Comparison of ENCODE assay signal across 8 cellular contexts in the genomic region with DNA sequence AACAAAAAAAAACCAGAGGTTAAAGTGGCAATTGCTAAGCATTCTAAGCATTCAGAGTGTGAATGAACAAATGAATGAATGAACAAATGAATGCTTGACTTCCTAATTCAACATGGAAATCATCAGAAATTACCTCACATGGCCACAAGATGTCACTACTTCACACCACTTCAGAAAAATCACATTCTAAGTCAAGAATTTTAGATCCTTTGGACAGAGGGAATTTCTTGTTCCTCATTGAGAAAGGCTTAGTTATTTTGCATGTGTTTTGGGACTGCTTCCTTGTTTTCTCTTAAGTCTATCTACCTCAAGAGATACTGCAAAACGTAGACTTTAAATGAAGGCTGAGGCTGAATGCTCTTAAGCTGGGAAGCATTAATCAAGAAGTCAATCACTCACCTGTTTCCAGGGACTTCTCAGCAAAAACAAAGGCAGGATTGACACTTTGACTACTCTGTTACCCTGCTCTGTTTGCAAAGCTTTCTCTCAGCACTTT.
DNase-seq lines count a peak whose midpoint lies in the region; ATAC-seq, FAIRE-seq and TF ChIP-seq lines count a peak whose summit lies in the region.
"Had no signal": no experiment of that assay in that cellular context is flagged by ENCODE, and none has a peak within 500 bp of the region (broad histone marks: within the 10 kb centered on the region; RNA-seq: fewer than 3 reads in every experiment).

No MANE protein-coding gene starts in this region.

- peak overlapping the region; percentile 61 for H3K27ac Mint-ChIP-seq in type B pancreatic cell
- H3K27ac Mint-ChIP-seq in activated CD4-positive, alpha-beta memory T cell treated with anti-CD3 and anti-CD28 coated beads, Interleukin-2, amount 10 ng/mL, durations not matched to agents 7 days and 5 days, result no peak overlapping the region
- H3K27ac Mint-ChIP-seq: activated naive CD4-positive, alpha-beta T cell treated with anti-CD3 and anti-CD28 coated beads, Interleukin-2, amount 50 U/mL, for 24 hours had no signal

- H3K4me1 Mint-ChIP-seq in type B pancreatic cell (ENCODE audit: unreplicated experiment), result peaks cover 17% of the 10 kb centered on the region
- H3K4me1 Mint-ChIP-seq in activated CD4-positive, alpha-beta memory T cell treated with anti-CD3 and anti-CD28 coated beads, Interleukin-2, amount 10 ng/mL, durations not matched to agents 7 days and 5 days, result no peaks in the 10 kb centered on the region
- H3K4me1 Mint-ChIP-seq: activated naive CD4-positive, alpha-beta T cell treated with anti-CD3 and anti-CD28 coated beads, Interleukin-2, amount 50 U/mL, for 24 hours had no signal

- in situ Hi-C loops in K562 (cut with MboI), result loop anchor here (10.0 kb wide), 1 partner anchor 443 kb away; the partner anchor contains the start of gene CDKAL1

- H3K36me3 Mint-ChIP-seq in type B pancreatic cell, result no peaks in the 10 kb centered on the region
- H3K36me3 Mint-ChIP-seq in activated CD4-positive, alpha-beta memory T cell treated with anti-CD3 and anti-CD28 coated beads, Interleukin-2, amount 10 ng/mL, durations not matched to agents 7 days and 5 days (ENCODE audit: low read depth), result no peaks in the 10 kb centered on the region
- H3K36me3 Mint-ChIP-seq: activated naive CD4-positive, alpha-beta T cell treated with anti-CD3 and anti-CD28 coated beads, Interleukin-2, amount 50 U/mL, for 24 hours had no signal

- H3K36me3 ChIP-seq in K562 (ENCODE audit: control insufficient read depth, insufficient read depth, low read length) (no peaks in the 10 kb centered on the region), keratinocyte (ENCODE audit: control insufficient read depth in 2 of 2, extremely low read depth in 1 of 2, insufficient read depth in 2 of 2, low read length in 2 of 2) (no peaks in the 10 kb centered on the region)

- H3K4me1 ChIP-seq in K562 (replicated peaks in 1 of 2; ENCODE audit: control insufficient read depth in 2 of 2, insufficient read depth in 2 of 2, low read length in 2 of 2), result no peaks in the 10 kb centered on the region
- H3K4me1 ChIP-seq in keratinocyte (ENCODE audit: control insufficient read depth, extremely low read depth, insufficient read depth, low read length), result no peaks in the 10 kb centered on the region

- peaks cover 4% of the 10 kb centered on the region for H3K9me3 Mint-ChIP-seq in type B pancreatic cell
- H3K9me3 Mint-ChIP-seq in activated CD4-positive, alpha-beta memory T cell treated with anti-CD3 and anti-CD28 coated beads, Interleukin-2, amount 10 ng/mL, durations not matched to agents 7 days and 5 days, result no peaks in the 10 kb centered on the region
- H3K9me3 Mint-ChIP-seq: activated naive CD4-positive, alpha-beta T cell treated with anti-CD3 and anti-CD28 coated beads, Interleukin-2, amount 50 U/mL, for 24 hours had no signal

- BruUV-seq in K562 (replicated peaks; lab: Mats Ljungman, UMichigan), result no TSS peak

- H4K20me1 ChIP-seq in K562 (replicated peaks; ENCODE audit: control insufficient read depth, insufficient read depth, low read length), result no peaks in the 10 kb centered on the region
- H4K20me1 ChIP-seq in keratinocyte (ENCODE audit: control insufficient read depth, extremely low read depth, insufficient read depth, low read length), result no peaks in the 10 kb centered on the region

- WGBS in K562 (ENCODE audit: insufficient coverage, low coverage, missing lambda C conversion rate), result 0% methylated on average over 1 of the region's 1 CpG

- H3K27me3 ChIP-seq in K562 (ENCODE audit: control insufficient read depth in 2 of 2, insufficient read depth in 2 of 2, low read length in 2 of 2), result no peaks in the 10 kb centered on the region
- H3K27me3 ChIP-seq in keratinocyte (ENCODE audit: control insufficient read depth, extremely low read depth, insufficient read depth, low read length), result no peaks in the 10 kb centered on the region

- CTCF ChIA-PET in K562 (lab: Yijun Ruan, JAX; ENCODE audit: low intra/inter-chr PET ratio), result interaction anchor here (0.5 to 2.1 kb wide), 4 partner anchors 437 to 1653 kb away, joined by 3 to 16 read pairs (median 4); no protein-coding TSS in a partner anchor
- CTCF ChIA-PET in activated CD4-positive, alpha-beta memory T cell treated with anti-CD3 and anti-CD28 coated beads, Interleukin-2, amount 10 ng/mL, durations not matched to agents 7 days and 5 days (lab: Charles Lee), result interaction anchor here (0.9 to 4.4 kb wide), 14 partner anchors 11 to 438 kb away, joined by 3 to 37 read pairs (median 4); no protein-coding TSS in a partner anchor

- TF ChIP-seq EP300 in K562 (IDR thresholded peaks at IDR 0.05; ENCODE audit: low read length), result no peak

- FAIRE-seq in K562 (lab: Jason Lieb, UNC) (peak; percentile 94), keratinocyte (lab: Jason Lieb, UNC) (peak; percentile 90)

- ATAC-seq in HG02759 (IDR thresholded peaks at IDR 0.05; ENCODE audit: unreplicated experiment) (peak; percentile 65), K562 (peak; percentile 66)

- intact Hi-C loops in K562 (cut with micrococcal nuclease), result loop anchor here (1.0 to 10.0 kb wide), 6 partner anchors 34 to 1503 kb away; partner anchors contain the start of genes E2F3, MBOAT1 and SOX4

- H3K9ac ChIP-seq in K562 (ENCODE audit: insufficient read depth in 1 of 2, low read depth in 2 of 2, low read length in 2 of 2) (no peak overlapping the region), keratinocyte (ENCODE audit: control insufficient read depth, extremely low read depth, insufficient read depth, low read length) (no peak overlapping the region)

- DNase-seq in GDM1 (lab: John Stamatoyannopoulos, UW) (peak; percentile 34), NCI-H345 (lab: John Stamatoyannopoulos, UW) (peak; percentile 52), K562 (ENCODE audit: extremely low read depth in 1 of 4, low spot score in 3 of 4) (peak; percentile 39 to 69 (median 44)), keratinocyte (ENCODE audit: low read depth, low spot score) (no peak), type B pancreatic cell (ENCODE audit: extremely low spot score, unreplicated experiment) (no peak)
- DNase-seq in activated CD4-positive, alpha-beta memory T cell treated with anti-CD3 and anti-CD28 coated beads, Interleukin-2, amount 10 ng/mL, durations not matched to agents 7 days and 5 days, result no peak

- TF ChIP-seq CTCF in K562 (IDR thresholded peaks at IDR 0.05 in 2 of 3, conservative IDR thresholded peaks at IDR 0.05 in 1 of 3; ENCODE audit: insufficient read depth in 2 of 3, low read depth in 1 of 3, low read length in 3 of 3) (peak; percentile 59 to 85 (median 69); a peak in 5 of 6 replicates), keratinocyte (optimal IDR thresholded peaks at IDR 0.05 in 1 of 3, IDR thresholded peaks at IDR 0.05 in 1 of 3, conservative IDR thresholded peaks at IDR 0.05 in 1 of 3; ENCODE audit: extremely low read depth in 1 of 3, insufficient read depth in 2 of 3, low read length in 3 of 3) (peak in 2 of 3 experiments; percentile 47 to 51), type B pancreatic cell (conservative IDR thresholded peaks at IDR 0.05) (peak; percentile 86)

- H3K4me3 ChIP-seq in K562 (no peak overlapping the region), keratinocyte (ENCODE audit: control insufficient read depth in 2 of 3, extremely low read depth in 1 of 3, insufficient read depth in 2 of 3, low read depth in 1 of 3, low read length in 3 of 3) (no peak overlapping the region)

- peak; percentile 83 to 95 for TF ChIP-seq RAD21 in K562 (CRISPR knock-in tag; conservative IDR thresholded peaks at IDR 0.05 in 1 of 2, IDR thresholded peaks at IDR 0.05 in 1 of 2)

- H3K79me2 ChIP-seq in K562 (ENCODE audit: control insufficient read depth, insufficient read depth, low read length) (no peaks in the 10 kb centered on the region), keratinocyte (ENCODE audit: control insufficient read depth, insufficient read depth, low read length) (no peaks in the 10 kb centered on the region)

- H3K9me3 ChIP-seq in K562 (replicated peaks; ENCODE audit: control insufficient read depth, insufficient read depth, low read depth, low read length) (no peaks in the 10 kb centered on the region; the same call in 1 of the 2 replicates), keratinocyte (ENCODE audit: control insufficient read depth, low read depth, low read length) (no peaks in the 10 kb centered on the region)

- H3K4me2 ChIP-seq in K562 (ENCODE audit: insufficient read depth, low read length) (no peak overlapping the region), keratinocyte (ENCODE audit: control insufficient read depth, extremely low read depth, insufficient read depth, low read depth, low read length) (no peak overlapping the region)

- TF ChIP-seq POLR2A in K562 (conservative IDR thresholded peaks at IDR 0.05), result no peak

- H2AFZ ChIP-seq in K562 (ENCODE audit: low read depth, low read length) (no peak overlapping the region), keratinocyte (ENCODE audit: control insufficient read depth, low read length) (no peak overlapping the region)

- H3K27me3 Mint-ChIP-seq in type B pancreatic cell, result no peaks in the 10 kb centered on the region
- H3K27me3 Mint-ChIP-seq in activated CD4-positive, alpha-beta memory T cell treated with anti-CD3 and anti-CD28 coated beads, Interleukin-2, amount 10 ng/mL, durations not matched to agents 7 days and 5 days, result no peaks in the 10 kb centered on the region

- dilution Hi-C loops in keratinocyte (cut with MboI; ENCODE audit: extremely low pct_ligation_motif_present, low sequenced_read_pairs), result no loop called here

- H3K4me3 Mint-ChIP-seq in type B pancreatic cell, result no peak overlapping the region
- no peak overlapping the region for H3K4me3 Mint-ChIP-seq in activated CD4-positive, alpha-beta memory T cell treated with anti-CD3 and anti-CD28 coated beads, Interleukin-2, amount 10 ng/mL, durations not matched to agents 7 days and 5 days
- H3K4me3 Mint-ChIP-seq: activated naive CD4-positive, alpha-beta T cell treated with anti-CD3 and anti-CD28 coated beads, Interleukin-2, amount 50 U/mL, for 24 hours had no signal

- H3K27ac ChIP-seq in K562 (ENCODE audit: extremely low read depth, low read depth, low read length), result no peak overlapping the region
- H3K27ac ChIP-seq in keratinocyte (ENCODE audit: control insufficient read depth, insufficient read depth, low read length), result no peak overlapping the region

- H3K9me1 ChIP-seq in K562 (ENCODE audit: control insufficient read depth, insufficient read depth, low read length) (no peaks in the 10 kb centered on the region), keratinocyte (ENCODE audit: control insufficient read depth, extremely low read depth, insufficient read depth, low read length) (no peaks in the 10 kb centered on the region)

- POLR2A ChIA-PET in K562 (lab: Yijun Ruan, JAX), result no interaction called here
- POLR2A ChIA-PET in activated CD4-positive, alpha-beta memory T cell treated with anti-CD3 and anti-CD28 coated beads, Interleukin-2, amount 10 ng/mL, durations not matched to agents 7 days and 5 days (lab: Charles Lee), result no interaction called here

Comparison
In these comparisons a context has a peak if more than half of its experiments do, and no peak if none do; other contexts are left out.
1. DNase-seq: peak in GDM1 (single experiment), NCI-H345 (single experiment) and K562 (4 of 4); none in keratinocyte (single experiment), type B pancreatic cell (single experiment) and activated CD4-positive, alpha-beta memory T cell treated with anti-CD3 and anti-CD28 coated beads, Interleukin-2, amount 10 ng/mL, durations not matched to agents 7 days and 5 days (single experiment).
2. Peak in every context shown above with its lines, with median percentiles within 50 percentile points of each other: CTCF ChIP-seq.